ENCODE assay signal across 13 cellular contexts in genomic region chr13:41499452-41499851, GRCh38. TPM values are rescaled to one million over a fixed set of nuclear protein-coding genes. Genes with fewer than 3 reads are reported as not detected.
DNase-seq lines count a peak whose midpoint lies in the region; ATAC-seq and TF ChIP-seq lines count a peak whose summit lies in the region.
"Had no signal": no experiment of that assay in that cellular context is flagged by ENCODE, and none has a peak within 500 bp of the region (broad histone marks: within the 10 kb centered on the region; RNA-seq: fewer than 3 reads in every experiment).

No MANE protein-coding gene starts in this region.

- peak overlapping the region; percentile 4 for H3K27ac Mint-ChIP-seq in activated naive CD8-positive, alpha-beta T cell
- no peak overlapping the region for H3K27ac Mint-ChIP-seq in activated naive CD8-positive, alpha-beta T cell treated with anti-CD3 and anti-CD28 coated beads for 36 hours
- peak overlapping the region; percentile 82 for H3K27ac Mint-ChIP-seq in central memory CD8-positive, alpha-beta T cell (ENCODE audit: low read depth)
- H3K27ac Mint-ChIP-seq in stimulated activated effector memory CD8-positive, alpha-beta T cell treated with anti-CD3 and anti-CD28 coated beads, Interleukin-12 subunit alpha, Interleukin-12 subunit beta, amount 100 ng/mL, for 72 hours, result peak overlapping the region; percentile 91
- H3K27ac Mint-ChIP-seq in chondrocyte (ENCODE audit: unreplicated experiment), result no peak overlapping the region

- H3K23ac ChIP-seq in IMR-90 (ENCODE audit: low read depth, low read length), result no peak overlapping the region

- H4K91ac ChIP-seq in IMR-90 (ENCODE audit: insufficient read depth, low read depth, low read length), result peak overlapping the region; percentile 21; the same call in 1 of the 2 replicates

- peaks cover 5% of the 10 kb centered on the region for H3K9me3 Mint-ChIP-seq in activated naive CD8-positive, alpha-beta T cell (ENCODE audit: low read depth)
- H3K9me3 Mint-ChIP-seq in activated naive CD8-positive, alpha-beta T cell treated with anti-CD3 and anti-CD28 coated beads for 36 hours, result peaks cover 3% of the 10 kb centered on the region
- peaks cover 4% of the 10 kb centered on the region for H3K9me3 Mint-ChIP-seq in central memory CD8-positive, alpha-beta T cell
- peaks cover 8% of the 10 kb centered on the region for H3K9me3 Mint-ChIP-seq in stimulated activated effector memory CD8-positive, alpha-beta T cell treated with anti-CD3 and anti-CD28 coated beads, Interleukin-12 subunit alpha, Interleukin-12 subunit beta, amount 100 ng/mL, for 72 hours
- H3K9me3 Mint-ChIP-seq in chondrocyte (ENCODE audit: low read depth), result peaks cover 6% of the 10 kb centered on the region

- no peak overlapping the region for H3K56ac ChIP-seq in IMR-90 (ENCODE audit: extremely low read depth, insufficient read depth, low read length)

- H3K4me2 ChIP-seq in IMR-90 (ENCODE audit: low read depth, low read length), result no peak overlapping the region

- H4K20me1 ChIP-seq in IMR-90 (ENCODE audit: insufficient read depth, low read length), result no peaks in the 10 kb centered on the region

- H3K4me3 Mint-ChIP-seq in activated naive CD8-positive, alpha-beta T cell, result no peak overlapping the region
- H3K4me3 Mint-ChIP-seq in activated naive CD8-positive, alpha-beta T cell treated with anti-CD3 and anti-CD28 coated beads for 36 hours, result no peak overlapping the region
- no peak overlapping the region for H3K4me3 Mint-ChIP-seq in central memory CD8-positive, alpha-beta T cell
- H3K4me3 Mint-ChIP-seq in stimulated activated effector memory CD8-positive, alpha-beta T cell treated with anti-CD3 and anti-CD28 coated beads, Interleukin-12 subunit alpha, Interleukin-12 subunit beta, amount 100 ng/mL, for 72 hours, result no peak overlapping the region
- H3K4me3 Mint-ChIP-seq in chondrocyte (ENCODE audit: unreplicated experiment), result no peak overlapping the region

- H3K27ac ChIP-seq in IMR-90 (ENCODE audit: insufficient read depth, low read length), result no peak overlapping the region

- peaks cover 3% of the 10 kb centered on the region; the same call in 1 of the 2 replicates for H3K9me1 ChIP-seq in IMR-90 (ENCODE audit: insufficient read depth, low read length)

- H2BK5ac ChIP-seq in IMR-90 (ENCODE audit: low read depth, low read length, poor library complexity, severe bottlenecking), result no peak overlapping the region

- H2BK15ac ChIP-seq in IMR-90 (ENCODE audit: low read depth, low read length), result peak overlapping the region; percentile 65; the same call in 2 of the 3 replicates

- no peak overlapping the region for H2AFZ ChIP-seq in IMR-90 (replicated peaks; ENCODE audit: low read length, poor library complexity)

- POLR2A ChIA-PET in IMR-90 (lab: Charles Lee; ENCODE audit: unreplicated experiment), result no interaction called here

- H4K8ac ChIP-seq in IMR-90 (ENCODE audit: low read depth in 2 of 2, low read length in 2 of 2), result no peak overlapping the region

- no peak for TF ChIP-seq CTCF in IMR-90 (conservative IDR thresholded peaks at IDR 0.05; ENCODE audit: low read depth, low read length)
- TF ChIP-seq CTCF in chondrocyte (IDR thresholded peaks at IDR 0.05), result no peak

- H2AK9ac ChIP-seq in IMR-90 (replicated peaks; ENCODE audit: low read depth, low read length, poor library complexity), result no peak overlapping the region

- no peaks in the 10 kb centered on the region for H3K27me3 Mint-ChIP-seq in activated naive CD8-positive, alpha-beta T cell
- H3K27me3 Mint-ChIP-seq in activated naive CD8-positive, alpha-beta T cell treated with anti-CD3 and anti-CD28 coated beads for 36 hours, result no peaks in the 10 kb centered on the region
- no peaks in the 10 kb centered on the region for H3K27me3 Mint-ChIP-seq in central memory CD8-positive, alpha-beta T cell
- H3K27me3 Mint-ChIP-seq in chondrocyte (ENCODE audit: low read depth), result peaks cover 2% of the 10 kb centered on the region

- no peaks in the 10 kb centered on the region for H3K79me1 ChIP-seq in IMR-90 (ENCODE audit: low read depth in 1 of 2, low read length in 2 of 2)

- H3K27me3 ChIP-seq in IMR-90 (ENCODE audit: control insufficient read depth, insufficient read depth, low read length), result no peaks in the 10 kb centered on the region
- H3K27me3 ChIP-seq: MG63 had no signal

- H3K36me3 ChIP-seq in IMR-90 (ENCODE audit: control insufficient read depth, insufficient read depth, low read length), result no peaks in the 10 kb centered on the region
- H3K36me3 ChIP-seq: HAP-1, MG63 had no signal

- no peak overlapping the region for H3K4me3 ChIP-seq in IMR-90 (ENCODE audit: insufficient read depth, low read depth, low read length)
- H3K4me3 ChIP-seq: HAP-1, MG63 had no signal

- dilution Hi-C loops in IMR-90 (cut with HindIII; ENCODE audit: low sequenced_read_pairs, unreplicated experiment), result no loop called here

- no TSS peak for BruUV-seq in IMR-90 (replicated peaks; lab: Mats Ljungman, UMichigan)

- no peaks in the 10 kb centered on the region for H3K9me3 ChIP-seq in IMR-90 (ENCODE audit: control insufficient read depth, insufficient read depth, low read length)
- H3K9me3 ChIP-seq: HAP-1, MG63 had no signal

- peaks cover 78% of the 10 kb centered on the region for H3K4me1 Mint-ChIP-seq in activated naive CD8-positive, alpha-beta T cell (ENCODE audit: low read depth)
- H3K4me1 Mint-ChIP-seq in activated naive CD8-positive, alpha-beta T cell treated with anti-CD3 and anti-CD28 coated beads for 36 hours, result peaks cover 77% of the 10 kb centered on the region
- H3K4me1 Mint-ChIP-seq in central memory CD8-positive, alpha-beta T cell, result peaks cover 36% of the 10 kb centered on the region
- H3K4me1 Mint-ChIP-seq in stimulated activated effector memory CD8-positive, alpha-beta T cell treated with anti-CD3 and anti-CD28 coated beads, Interleukin-12 subunit alpha, Interleukin-12 subunit beta, amount 100 ng/mL, for 72 hours, result peaks cover 62% of the 10 kb centered on the region
- peaks cover 15% of the 10 kb centered on the region for H3K4me1 Mint-ChIP-seq in chondrocyte (ENCODE audit: low read depth)

- CTCF ChIA-PET in IMR-90 (lab: Yijun Ruan, JAX), result no interaction called here

- in situ Hi-C loops in IMR-90 (cut with MboI; ENCODE audit: low sequenced_read_pairs), result no loop called here

- H2AK5ac ChIP-seq in IMR-90 (ENCODE audit: low read depth, low read length), result peak overlapping the region; percentile 63

- ATAC-seq in IMR-90 (ENCODE audit: low read depth), result no peak
- no peak for ATAC-seq in central memory CD8-positive, alpha-beta T cell (replicated peaks; ENCODE audit: extremely low read depth, poor library complexity, severe bottlenecking)
- no peak for ATAC-seq in stimulated activated effector memory CD8-positive, alpha-beta T cell treated with anti-CD3 and anti-CD28 coated beads, Interleukin-12 subunit alpha, Interleukin-12 subunit beta, amount 100 ng/mL, for 72 hours

- peak overlapping the region; percentile 14; the same call in 1 of the 2 replicates for H3K4ac ChIP-seq in IMR-90 (ENCODE audit: low read depth, low read length)

- no peak for TF ChIP-seq POLR2A in IMR-90 (IDR thresholded peaks at IDR 0.05; ENCODE audit: low read depth, low read length)

- no peak for DNase-seq in activated naive CD8-positive, alpha-beta T cell treated with anti-CD3 and anti-CD28 coated beads for 36 hours
- DNase-seq in IMR-90, result no peak
- no peak for DNase-seq in central memory CD8-positive, alpha-beta T cell (ENCODE audit: low spot score in 2 of 2)
- DNase-seq in stimulated activated effector memory CD8-positive, alpha-beta T cell treated with anti-CD3 and anti-CD28 coated beads, Interleukin-12 subunit alpha, Interleukin-12 subunit beta, amount 100 ng/mL, for 72 hours (ENCODE audit: low spot score in 2 of 2), result no peak
- DNase-seq in chondrocyte (ENCODE audit: low spot score), result no peak
- no peak for DNase-seq in foreskin melanocyte
- no peak for DNase-seq in NCI-H128 (lab: John Stamatoyannopoulos, UW; ENCODE audit: unreplicated experiment)
- DNase-seq: MG63, NCI-H1105, NCI-H187, NCI-H446 had no signal

- no peak overlapping the region for H2BK120ac ChIP-seq in IMR-90 (ENCODE audit: low read depth, low read length)

- H3K14ac ChIP-seq in IMR-90 (replicated peaks; ENCODE audit: low read depth, low read length), result 0 out of 2 replicates have a peak overlapping the region, but pooled peaks have one; percentile 10

- no peak overlapping the region for H4K5ac ChIP-seq in IMR-90 (ENCODE audit: low read depth, low read length)

- no peak for TF ChIP-seq RAD21 in IMR-90 (IDR thresholded peaks at IDR 0.05; ENCODE audit: low read length)

- intact Hi-C loops in IMR-90 (cut with micrococcal nuclease), result no loop called here

- H3K36me3 Mint-ChIP-seq in activated naive CD8-positive, alpha-beta T cell, result peaks cover 4% of the 10 kb centered on the region
- H3K36me3 Mint-ChIP-seq in activated naive CD8-positive, alpha-beta T cell treated with anti-CD3 and anti-CD28 coated beads for 36 hours, result peaks cover 5% of the 10 kb centered on the region
- H3K36me3 Mint-ChIP-seq in central memory CD8-positive, alpha-beta T cell (ENCODE audit: insufficient read depth), result peaks cover 2% of the 10 kb centered on the region
- H3K36me3 Mint-ChIP-seq in stimulated activated effector memory CD8-positive, alpha-beta T cell treated with anti-CD3 and anti-CD28 coated beads, Interleukin-12 subunit alpha, Interleukin-12 subunit beta, amount 100 ng/mL, for 72 hours, result peaks cover 8% of the 10 kb centered on the region
- no peaks in the 10 kb centered on the region for H3K36me3 Mint-ChIP-seq in chondrocyte (ENCODE audit: low read depth)

- H3K9ac ChIP-seq in IMR-90 (ENCODE audit: low read depth, low read length), result no peak overlapping the region

- WGBS in IMR-90 (ENCODE audit: extremely low coverage in 2 of 2, insufficient read length in 1 of 2), 2 experiments, result 98% methylated on average over 5 of the region's 5 CpGs; no CpG with 5 or more reads in 1 of the 2 experiments

- no peak overlapping the region for H3K18ac ChIP-seq in IMR-90 (ENCODE audit: low read depth, low read length)

- H2BK20ac ChIP-seq in IMR-90 (ENCODE audit: low read depth, low read length), result 0 out of 2 replicates have a peak overlapping the region, but pooled peaks have one; percentile 33

- H3K4me1 ChIP-seq in IMR-90 (ENCODE audit: control insufficient read depth, insufficient read depth, low read length), result peaks cover 13% of the 10 kb centered on the region

TF ChIP-seq in IMR-90, 13 proteins besides CTCF, POLR2A, EP300 and RAD21:
- no peak for TF ChIP-seq BHLHE40 (IDR thresholded peaks at IDR 0.05; ENCODE audit: low read depth, low read length)
- TF ChIP-seq NFE2L2 (IDR thresholded peaks at IDR 0.05; ENCODE audit: low read depth, low read length), result no peak
- no peak for TF ChIP-seq CEBPB (IDR thresholded peaks at IDR 0.05; ENCODE audit: low read depth, low read length)
- no peak for TF ChIP-seq RCOR1 (IDR thresholded peaks at IDR 0.05; ENCODE audit: insufficient replicate concordance, low read length)

RNA-seq across cellular contexts. Expression of gene RGCC, which starts 42.1 kb away (rescaled TPM):
- total RNA-seq in activated naive CD8-positive, alpha-beta T cell treated with anti-CD3 and anti-CD28 coated beads for 36 hours, result 100 to 1,000 TPM; 111 to 117 TPM
- total RNA-seq in IMR-90 (2012; rRNA removed), result 6.1 and 7.5 TPM in 2 replicates
- 7.6 and 10.6 TPM in 2 replicates for polyA plus RNA-seq in IMR-90 (2012; rRNA removed)
- polyA plus RNA-seq in IMR-90 (2012; cell fraction: cytosol; rRNA removed), result 4.6 and 11.3 TPM in 2 replicates
- polyA plus RNA-seq in IMR-90 (2012; cell fraction: nucleus; rRNA removed; ENCODE audit: low replicate concordance), result 6.4 and 25.4 TPM in 2 replicates
- total RNA-seq in chondrocyte, result not detected in 3 replicates

Comparison
In these comparisons a context has a peak if more than half of its experiments do, and no peak if none do; other contexts are left out.
1. H3K27ac Mint-ChIP-seq: peak in activated naive CD8-positive, alpha-beta T cell (single experiment), central memory CD8-positive, alpha-beta T cell (single experiment) and stimulated activated effector memory CD8-positive, alpha-beta T cell treated with anti-CD3 and anti-CD28 coated beads, Interleukin-12 subunit alpha, Interleukin-12 subunit beta, amount 100 ng/mL, for 72 hours (single experiment); none in activated naive CD8-positive, alpha-beta T cell treated with anti-CD3 and anti-CD28 coated beads for 36 hours (single experiment) and chondrocyte (single experiment).
2. RNA of gene RGCC, which starts 42.1 kb away (total RNA-seq): 111 to 117 TPM in activated naive CD8-positive, alpha-beta T cell treated with anti-CD3 and anti-CD28 coated beads for 36 hours; 6.1 to 7.5 TPM in IMR-90 and not detected in chondrocyte; every median in the first group is over 10 times any median in the second.